In genomic region chr5:88503065-88503394, GRCh38 we compare ENCODE assay signal across 9 cellular contexts.
DNase-seq lines count a peak whose midpoint lies in the region; ATAC-seq and TF ChIP-seq lines count a peak whose summit lies in the region.
"Had no signal": no experiment of that assay in that cellular context is flagged by ENCODE, and none has a peak within 500 bp of the region (broad histone marks: within the 10 kb centered on the region; RNA-seq: fewer than 3 reads in every experiment).

No MANE protein-coding gene starts in this region.

- intact Hi-C loops in Right ventricle myocardium inferior (cut with DNase I) = no loop called here
- intact Hi-C loops in vagina (cut with DNase I) = no loop called here

- H3K36me3 ChIP-seq in right atrium auricular region = no peaks in the 10 kb centered on the region
- no peaks in the 10 kb centered on the region for H3K36me3 ChIP-seq in liver (ENCODE audit: control insufficient read depth in 4 of 4, insufficient read depth in 3 of 4, low read depth in 1 of 4, low read length in 3 of 4)
- no peaks in the 10 kb centered on the region for H3K36me3 ChIP-seq in vagina

- ATAC-seq in Right ventricle myocardium inferior = no peak
- ATAC-seq in activated CD8-positive, alpha-beta T cell treated with anti-CD3 and anti-CD28 coated beads, Interleukin-2, amount 10 ng/mL, durations not matched to agents 7 days and 5 days = no peak
- ATAC-seq: foreskin keratinocyte had no signal

- no peak for TF ChIP-seq POLR2A in vagina (IDR thresholded peaks at IDR 0.05)

- POLR2A ChIA-PET in activated CD8-positive, alpha-beta T cell treated with anti-CD3 and anti-CD28 coated beads, Interleukin-2, amount 10 ng/mL, durations not matched to agents 7 days and 5 days (lab: Charles Lee) = no interaction called here

- H3K27me3 ChIP-seq in right atrium auricular region (no peaks in the 10 kb centered on the region), liver (ENCODE audit: control insufficient read depth in 4 of 4, insufficient read depth in 4 of 4, low read length in 3 of 4) (no peaks in the 10 kb centered on the region), vagina (no peaks in the 10 kb centered on the region)
- H3K27me3 ChIP-seq: foreskin keratinocyte had no signal

- peak overlapping the region in 1 of 2 donors; percentile 82 for H3K9ac ChIP-seq in liver (ENCODE audit: low read depth in 1 of 2, low read length in 2 of 2)

- H3K27me3 Mint-ChIP-seq in activated CD8-positive, alpha-beta T cell treated with anti-CD3 and anti-CD28 coated beads, Interleukin-2, amount 10 ng/mL, durations not matched to agents 7 days and 5 days (ENCODE audit: low read depth) = peaks cover 16% of the 10 kb centered on the region

- H3K4me1 ChIP-seq in right atrium auricular region (no peaks in the 10 kb centered on the region), liver (ENCODE audit: control insufficient read depth in 4 of 4, insufficient read depth in 4 of 4, low read length in 3 of 4) (peaks cover 0 to 6% (median 2%) of the 10 kb centered on the region in 4 donors), vagina (no peaks in the 10 kb centered on the region)
- H3K4me1 ChIP-seq: foreskin keratinocyte had no signal

- TF ChIP-seq CTCF in right atrium auricular region (IDR thresholded peaks at IDR 0.05) (no peak), liver (IDR thresholded peaks at IDR 0.05; ENCODE audit: low read depth, low read length, missing input control) (no peak), vagina (IDR thresholded peaks at IDR 0.05) (no peak)

- no peak overlapping the region for H3K27ac ChIP-seq in right atrium auricular region
- peak overlapping the region in 1 of 2 donors; percentile 51 for H3K27ac ChIP-seq in liver (ENCODE audit: low read depth in 1 of 2, low read length in 2 of 2)
- H3K27ac ChIP-seq in vagina = peak overlapping the region; percentile 60
- H3K27ac ChIP-seq: foreskin keratinocyte had no signal

- peak overlapping the region; percentile 95 for H3K27ac Mint-ChIP-seq in activated CD8-positive, alpha-beta T cell treated with anti-CD3 and anti-CD28 coated beads, Interleukin-2, amount 10 ng/mL, durations not matched to agents 7 days and 5 days

- no peaks in the 10 kb centered on the region for H3K9me3 Mint-ChIP-seq in activated CD8-positive, alpha-beta T cell treated with anti-CD3 and anti-CD28 coated beads, Interleukin-2, amount 10 ng/mL, durations not matched to agents 7 days and 5 days (ENCODE audit: insufficient read depth)

- peaks cover 13% of the 10 kb centered on the region for H3K4me1 Mint-ChIP-seq in activated CD8-positive, alpha-beta T cell treated with anti-CD3 and anti-CD28 coated beads, Interleukin-2, amount 10 ng/mL, durations not matched to agents 7 days and 5 days (ENCODE audit: low read depth)

- peak overlapping the region; percentile 38 to 50 for H3K4me3 ChIP-seq in right atrium auricular region
- peak overlapping the region; percentile 73 to 89 (median 86) for H3K4me3 ChIP-seq in liver (ENCODE audit: low read depth in 1 of 3, low read length in 3 of 3)
- peak overlapping the region; percentile 40 to 50 for H3K4me3 ChIP-seq in vagina

- DNase-seq in right atrium auricular region (ENCODE audit: low spot score) (no peak), Right ventricle myocardium inferior (ENCODE audit: missing footprints) (no peak), vagina (ENCODE audit: extremely low spot score in 2 of 2) (no peak), DMS79 (lab: John Stamatoyannopoulos, UW) (no peak), DMS79 treated with DMSO at 0.1 percent for 48 hours (lab: John Stamatoyannopoulos, UW) (no peak), MV-4-11 (lab: John Stamatoyannopoulos, UW) (no peak)
- no peak for DNase-seq in activated CD8-positive, alpha-beta T cell treated with anti-CD3 and anti-CD28 coated beads, Interleukin-2, amount 10 ng/mL, durations not matched to agents 7 days and 5 days
- DNase-seq: foreskin keratinocyte had no signal

- TF ChIP-seq RAD21 in liver (IDR thresholded peaks at IDR 0.05) = no peak

- H3K9me3 ChIP-seq in right atrium auricular region (no peaks in the 10 kb centered on the region), liver (ENCODE audit: control insufficient read depth in 4 of 4, low read length in 3 of 4) (no peaks in the 10 kb centered on the region), vagina (no peaks in the 10 kb centered on the region)

- H3K4me3 Mint-ChIP-seq in activated CD8-positive, alpha-beta T cell treated with anti-CD3 and anti-CD28 coated beads, Interleukin-2, amount 10 ng/mL, durations not matched to agents 7 days and 5 days = peak overlapping the region; percentile 83

- WGBS in liver = 12% methylated on average over 2 of the region's 2 CpGs

- CTCF ChIA-PET in activated CD8-positive, alpha-beta T cell treated with anti-CD3 and anti-CD28 coated beads, Interleukin-2, amount 10 ng/mL, durations not matched to agents 7 days and 5 days (lab: Charles Lee) = no interaction called here

- H3K36me3 Mint-ChIP-seq in activated CD8-positive, alpha-beta T cell treated with anti-CD3 and anti-CD28 coated beads, Interleukin-2, amount 10 ng/mL, durations not matched to agents 7 days and 5 days (ENCODE audit: low read depth) = no peaks in the 10 kb centered on the region

TF ChIP-seq in liver, 16 proteins besides CTCF, POLR2A, EP300 and RAD21:
- TF ChIP-seq GABPA (IDR thresholded peaks at IDR 0.05 in 1 of 2, conservative IDR thresholded peaks at IDR 0.05 in 1 of 2) (no peak), FOXA1 (IDR thresholded peaks at IDR 0.05) (no peak), HNF4A (conservative IDR thresholded peaks at IDR 0.05) (no peak), ZBTB33 (IDR thresholded peaks at IDR 0.05) (no peak), SP1 (IDR thresholded peaks at IDR 0.05) (no peak)
